ENCODE assay signal across 22 cellular contexts in the genomic region with DNA sequence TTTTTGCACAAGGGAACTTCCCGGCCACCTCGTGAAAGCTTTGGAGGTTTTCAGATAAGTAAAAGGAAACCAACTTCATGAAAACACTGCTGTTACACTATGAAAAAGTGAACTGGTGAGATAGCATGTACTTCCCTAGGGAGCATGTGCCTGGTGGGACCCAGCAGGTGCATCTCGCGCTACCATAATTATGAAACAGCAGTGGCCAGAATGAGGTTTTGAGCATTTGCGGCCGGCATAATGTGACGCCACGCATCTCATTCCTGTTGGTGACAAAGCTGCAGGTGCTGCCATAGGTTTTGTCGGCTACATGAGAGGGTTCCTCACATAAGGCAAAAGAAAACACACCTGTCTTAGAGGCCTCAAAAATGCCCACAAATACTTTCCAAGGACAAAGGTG. TPM values are rescaled to one million over a fixed set of nuclear protein-coding genes. Genes with fewer than 3 reads are reported as not detected.
A peak's percentile ranks its signal among the peaks of the same experiment; 100 is the strongest.
DNase-seq lines count a peak whose midpoint lies in the region; ATAC-seq lines count a peak whose summit lies in the region.
"Had no signal": no experiment of that assay in that cellular context is flagged by ENCODE, and none has a peak within 500 bp of the region (broad histone marks: within the 10 kb centered on the region; RNA-seq: fewer than 3 reads in every experiment).

No MANE protein-coding gene starts in this region.

- H3K9me3 Mint-ChIP-seq in activated CD8-positive, alpha-beta memory T cell treated with anti-CD3 and anti-CD28 coated beads, Interleukin-2, amount 10 ng/mL, durations not matched to agents 7 days and 5 days (ENCODE audit: low read depth): peaks cover 2% of the 10 kb centered on the region
- peaks cover 0 to 10% of the 10 kb centered on the region in 2 donors for H3K9me3 Mint-ChIP-seq in stimulated activated naive B cell treated with anti-CD40 and anti-IgM and Interleukin-4, amounts not matched to agents 10 μg/mL and 1 μg/mL and 100 μg/mL, for 72 hours

- H3K27ac Mint-ChIP-seq in activated CD8-positive, alpha-beta memory T cell treated with anti-CD3 and anti-CD28 coated beads, Interleukin-2, amount 10 ng/mL, durations not matched to agents 7 days and 5 days: no peak overlapping the region
- H3K27ac Mint-ChIP-seq in stimulated activated naive B cell treated with anti-CD40 and anti-IgM and Interleukin-4, amounts not matched to agents 10 μg/mL and 1 μg/mL and 100 μg/mL, for 72 hours: no peak overlapping the region
- H3K27ac Mint-ChIP-seq: activated CD4-positive, alpha-beta memory T cell treated with anti-CD3 and anti-CD28 coated beads, Interleukin-2, amount 10 ng/mL, durations not matched to agents 7 days and 5 days; activated T-cell treated with anti-CD3 and anti-CD28 coated beads, Interleukin-2, amount 50 U/mL, for 72 hours; CD4-positive, alpha-beta T cell had no signal

- H3K27me3 Mint-ChIP-seq in activated CD8-positive, alpha-beta memory T cell treated with anti-CD3 and anti-CD28 coated beads, Interleukin-2, amount 10 ng/mL, durations not matched to agents 7 days and 5 days: peaks cover 13% of the 10 kb centered on the region
- H3K27me3 Mint-ChIP-seq in stimulated activated naive B cell treated with anti-CD40 and anti-IgM and Interleukin-4, amounts not matched to agents 10 μg/mL and 1 μg/mL and 100 μg/mL, for 72 hours: peaks cover 22 to 51% of the 10 kb centered on the region in 2 donors
- H3K27me3 Mint-ChIP-seq: CD4-positive, alpha-beta T cell had no signal

- peaks cover 2% of the 10 kb centered on the region for H3K36me3 Mint-ChIP-seq in activated CD8-positive, alpha-beta memory T cell treated with anti-CD3 and anti-CD28 coated beads, Interleukin-2, amount 10 ng/mL, durations not matched to agents 7 days and 5 days
- H3K36me3 Mint-ChIP-seq in stimulated activated naive B cell treated with anti-CD40 and anti-IgM and Interleukin-4, amounts not matched to agents 10 μg/mL and 1 μg/mL and 100 μg/mL, for 72 hours: peaks cover 2 to 3% of the 10 kb centered on the region in 2 donors

- CTCF ChIA-PET in activated CD8-positive, alpha-beta memory T cell treated with anti-CD3 and anti-CD28 coated beads, Interleukin-2, amount 10 ng/mL, durations not matched to agents 7 days and 5 days (lab: Charles Lee): no interaction called here

- ATAC-seq in activated CD8-positive, alpha-beta memory T cell treated with anti-CD3 and anti-CD28 coated beads, Interleukin-2, amount 10 ng/mL, durations not matched to agents 7 days and 5 days: no peak
- peak; percentile 81 to 96 for ATAC-seq in stimulated activated naive B cell treated with anti-CD40 and anti-IgM and Interleukin-4, amounts not matched to agents 10 μg/mL and 1 μg/mL and 100 μg/mL, for 72 hours (replicated peaks)
- ATAC-seq in HG03460 (IDR thresholded peaks at IDR 0.05; ENCODE audit: unreplicated experiment): no peak
- ATAC-seq: activated naive CD4-positive, alpha-beta T cell treated with anti-CD3 and anti-CD28 coated beads, Interleukin-2, amount 50 U/mL, for 72 hours; activated T-cell treated with anti-CD3 and anti-CD28 coated beads, Interleukin-2, amount 50 U/mL, for 72 hours had no signal

- H3K4me1 Mint-ChIP-seq in activated CD8-positive, alpha-beta memory T cell treated with anti-CD3 and anti-CD28 coated beads, Interleukin-2, amount 10 ng/mL, durations not matched to agents 7 days and 5 days: no peaks in the 10 kb centered on the region
- peaks cover 3 to 4% of the 10 kb centered on the region in 2 donors for H3K4me1 Mint-ChIP-seq in stimulated activated naive B cell treated with anti-CD40 and anti-IgM and Interleukin-4, amounts not matched to agents 10 μg/mL and 1 μg/mL and 100 μg/mL, for 72 hours
- H3K4me1 Mint-ChIP-seq: activated CD4-positive, alpha-beta memory T cell treated with anti-CD3 and anti-CD28 coated beads, Interleukin-2, amount 10 ng/mL, durations not matched to agents 7 days and 5 days had no signal

- peak; percentile 21 for DNase-seq in activated CD8-positive, alpha-beta memory T cell treated with anti-CD3 and anti-CD28 coated beads, Interleukin-2, amount 10 ng/mL, durations not matched to agents 7 days and 5 days
- DNase-seq in activated CD8-positive, alpha-beta memory T cell treated with anti-CD3 and anti-CD28 coated beads, Interleukin-2, amount 50 U/mL, for 48 hours: no peak
- DNase-seq in NCI-H1436 (lab: John Stamatoyannopoulos, UW): peak; percentile 33
- peak; percentile 87 for DNase-seq in SW480 (ENCODE audit: low spot score)
- peak; percentile 42 for DNase-seq in stimulated activated naive B cell treated with anti-CD40 and anti-IgM and Interleukin-4, amounts not matched to agents 10 μg/mL and 1 μg/mL and 100 μg/mL, for 72 hours
- DNase-seq in iPS-NIHi11 (ENCODE audit: low spot score): no peak
- DNase-seq in NOMO-1 treated with DMSO at 0.1 percent for 48 hours (lab: John Stamatoyannopoulos, UW; ENCODE audit: unreplicated experiment): no peak
- DNase-seq: activated CD4-positive, alpha-beta memory T cell treated with anti-CD3 and anti-CD28 coated beads, Interleukin-2, amount 10 ng/mL, durations not matched to agents 7 days and 5 days; activated T-cell treated with anti-CD3 and anti-CD28 coated beads, Interleukin-2, amount 50 U/mL, for 72 hours; CD4-positive, alpha-beta T cell; glutamatergic neuron; left ventricle myocardium inferior; NCI-H1694; NCI-H510A; SJCRH30; T-helper 2 cell; WERI-Rb-1 had no signal

- H3K4me3 Mint-ChIP-seq in activated CD8-positive, alpha-beta memory T cell treated with anti-CD3 and anti-CD28 coated beads, Interleukin-2, amount 10 ng/mL, durations not matched to agents 7 days and 5 days: no peak overlapping the region
- H3K4me3 Mint-ChIP-seq in stimulated activated naive B cell treated with anti-CD40 and anti-IgM and Interleukin-4, amounts not matched to agents 10 μg/mL and 1 μg/mL and 100 μg/mL, for 72 hours: peak overlapping the region in 1 of 2 donors; percentile 26
- H3K4me3 Mint-ChIP-seq: activated CD4-positive, alpha-beta memory T cell treated with anti-CD3 and anti-CD28 coated beads, Interleukin-2, amount 10 ng/mL, durations not matched to agents 7 days and 5 days; activated T-cell treated with anti-CD3 and anti-CD28 coated beads, Interleukin-2, amount 50 U/mL, for 72 hours; CD4-positive, alpha-beta T cell had no signal

RNA-seq across cellular contexts. Expression of gene KRTAP10-3, which starts 1.7 kb away (rescaled TPM):
- not detected for total RNA-seq in activated CD8-positive, alpha-beta memory T cell treated with anti-CD3 and anti-CD28 coated beads, Interleukin-2, amount 10 ng/mL, durations not matched to agents 7 days and 5 days
- total RNA-seq: activated CD4-positive, alpha-beta memory T cell treated with anti-CD3 and anti-CD28 coated beads, Interleukin-2, amount 10 ng/mL, durations not matched to agents 7 days and 5 days; activated naive CD4-positive, alpha-beta T cell treated with anti-CD3 and anti-CD28 coated beads, Interleukin-2, amount 50 U/mL, for 72 hours; activated T-cell treated with anti-CD3 and anti-CD28 coated beads, Interleukin-2, amount 50 U/mL, for 72 hours; CD4-positive, alpha-beta T cell; chondrocyte; fibroblast of lung; HT-29; left ventricle myocardium inferior; SJCRH30 had no signal

RNA-seq across cellular contexts. Expression of gene KRTAP10-2, which starts 5.6 kb away (rescaled TPM):
- not detected for total RNA-seq in activated CD8-positive, alpha-beta memory T cell treated with anti-CD3 and anti-CD28 coated beads, Interleukin-2, amount 10 ng/mL, durations not matched to agents 7 days and 5 days
- total RNA-seq: activated CD4-positive, alpha-beta memory T cell treated with anti-CD3 and anti-CD28 coated beads, Interleukin-2, amount 10 ng/mL, durations not matched to agents 7 days and 5 days; activated naive CD4-positive, alpha-beta T cell treated with anti-CD3 and anti-CD28 coated beads, Interleukin-2, amount 50 U/mL, for 72 hours; activated T-cell treated with anti-CD3 and anti-CD28 coated beads, Interleukin-2, amount 50 U/mL, for 72 hours; CD4-positive, alpha-beta T cell; chondrocyte; fibroblast of lung; HT-29; left ventricle myocardium inferior; SJCRH30 had no signal

RNA-seq across cellular contexts. Expression of gene KRTAP10-4, which starts 16.6 kb away (rescaled TPM):
- total RNA-seq in activated CD8-positive, alpha-beta memory T cell treated with anti-CD3 and anti-CD28 coated beads, Interleukin-2, amount 10 ng/mL, durations not matched to agents 7 days and 5 days: not detected
- total RNA-seq: activated CD4-positive, alpha-beta memory T cell treated with anti-CD3 and anti-CD28 coated beads, Interleukin-2, amount 10 ng/mL, durations not matched to agents 7 days and 5 days; activated naive CD4-positive, alpha-beta T cell treated with anti-CD3 and anti-CD28 coated beads, Interleukin-2, amount 50 U/mL, for 72 hours; activated T-cell treated with anti-CD3 and anti-CD28 coated beads, Interleukin-2, amount 50 U/mL, for 72 hours; CD4-positive, alpha-beta T cell; chondrocyte; fibroblast of lung; HT-29; left ventricle myocardium inferior; SJCRH30 had no signal

RNA-seq across cellular contexts. Expression of gene KRTAP10-1, which starts 16.9 kb away (rescaled TPM):
- not detected for total RNA-seq in activated CD8-positive, alpha-beta memory T cell treated with anti-CD3 and anti-CD28 coated beads, Interleukin-2, amount 10 ng/mL, durations not matched to agents 7 days and 5 days
- total RNA-seq: activated CD4-positive, alpha-beta memory T cell treated with anti-CD3 and anti-CD28 coated beads, Interleukin-2, amount 10 ng/mL, durations not matched to agents 7 days and 5 days; activated naive CD4-positive, alpha-beta T cell treated with anti-CD3 and anti-CD28 coated beads, Interleukin-2, amount 50 U/mL, for 72 hours; activated T-cell treated with anti-CD3 and anti-CD28 coated beads, Interleukin-2, amount 50 U/mL, for 72 hours; CD4-positive, alpha-beta T cell; chondrocyte; fibroblast of lung; HT-29; left ventricle myocardium inferior; SJCRH30 had no signal

RNA-seq across cellular contexts. Expression of gene KRTAP10-5, which starts 23.5 kb away (rescaled TPM):
- not detected for total RNA-seq in activated CD8-positive, alpha-beta memory T cell treated with anti-CD3 and anti-CD28 coated beads, Interleukin-2, amount 10 ng/mL, durations not matched to agents 7 days and 5 days
- total RNA-seq: activated CD4-positive, alpha-beta memory T cell treated with anti-CD3 and anti-CD28 coated beads, Interleukin-2, amount 10 ng/mL, durations not matched to agents 7 days and 5 days; activated naive CD4-positive, alpha-beta T cell treated with anti-CD3 and anti-CD28 coated beads, Interleukin-2, amount 50 U/mL, for 72 hours; activated T-cell treated with anti-CD3 and anti-CD28 coated beads, Interleukin-2, amount 50 U/mL, for 72 hours; CD4-positive, alpha-beta T cell; chondrocyte; fibroblast of lung; HT-29; left ventricle myocardium inferior; SJCRH30 had no signal

Comparison
In these comparisons a context has a peak if more than half of its experiments do, and no peak if none do; other contexts are left out.
1. DNase-seq: peak in activated CD8-positive, alpha-beta memory T cell treated with anti-CD3 and anti-CD28 coated beads, Interleukin-2, amount 10 ng/mL, durations not matched to agents 7 days and 5 days (single experiment), NCI-H1436 (single experiment), SW480 (single experiment) and stimulated activated naive B cell treated with anti-CD40 and anti-IgM and Interleukin-4, amounts not matched to agents 10 μg/mL and 1 μg/mL and 100 μg/mL, for 72 hours (single experiment); none in activated CD8-positive, alpha-beta memory T cell treated with anti-CD3 and anti-CD28 coated beads, Interleukin-2, amount 50 U/mL, for 48 hours (single experiment), iPS-NIHi11 (single experiment) and NOMO-1 treated with DMSO at 0.1 percent for 48 hours (single experiment).
2. ATAC-seq: peak in stimulated activated naive B cell treated with anti-CD40 and anti-IgM and Interleukin-4, amounts not matched to agents 10 μg/mL and 1 μg/mL and 100 μg/mL, for 72 hours (2 of 2); none in activated CD8-positive, alpha-beta memory T cell treated with anti-CD3 and anti-CD28 coated beads, Interleukin-2, amount 10 ng/mL, durations not matched to agents 7 days and 5 days (single experiment) and HG03460 (single experiment).